11 cellular contexts compared by ENCODE assay signal in the genomic region with DNA sequence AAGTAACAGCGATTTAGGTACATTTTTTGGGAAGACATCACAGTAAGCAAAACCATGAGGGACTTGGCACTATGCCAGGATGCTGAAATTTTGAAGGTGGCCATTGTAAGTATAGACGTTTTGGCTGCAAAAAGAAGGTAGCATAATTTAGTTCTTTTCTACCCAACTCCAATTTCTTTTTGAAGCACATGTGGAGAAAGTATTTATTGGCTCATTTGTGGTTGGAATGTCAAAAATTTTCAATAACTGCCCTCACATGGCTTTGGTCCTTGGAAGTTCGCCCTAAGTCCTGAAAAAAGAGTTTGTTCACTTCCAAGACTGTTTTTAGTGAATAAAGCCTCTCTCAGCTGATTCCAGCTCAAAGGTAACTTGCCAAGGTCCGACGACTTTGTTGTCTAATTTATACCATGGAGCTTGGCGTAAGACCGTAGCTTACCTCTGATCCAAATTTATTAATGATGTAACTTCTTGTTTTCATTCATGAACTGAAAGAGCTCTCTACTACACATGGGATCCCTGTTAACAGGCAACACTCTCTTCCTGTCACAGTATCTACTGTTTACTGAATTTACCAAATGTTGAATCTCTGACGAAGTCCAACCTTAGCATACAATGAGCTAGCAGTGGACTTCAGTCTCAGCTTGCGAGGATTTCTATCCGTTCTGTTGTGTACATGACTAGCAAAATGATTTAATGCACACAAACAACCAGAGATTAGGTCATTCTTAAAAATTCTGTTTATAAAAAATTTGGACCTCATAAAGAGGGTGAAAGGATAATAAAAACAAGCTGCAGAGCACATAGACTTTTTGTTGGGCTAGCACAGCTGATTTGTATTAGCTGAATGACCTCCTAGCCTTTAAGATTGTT. TPM values are rescaled to one million over a fixed set of nuclear protein-coding genes. Genes with fewer than 3 reads are reported as not detected.
A peak's percentile ranks its signal among the peaks of the same experiment; 100 is the strongest.
DNase-seq lines count a peak whose midpoint lies in the region; ATAC-seq, FAIRE-seq and TF ChIP-seq lines count a peak whose summit lies in the region.
"Had no signal": no experiment of that assay in that cellular context is flagged by ENCODE, and none has a peak within 500 bp of the region (broad histone marks: within the 10 kb centered on the region; RNA-seq: fewer than 3 reads in every experiment).

No MANE protein-coding gene starts in this region.

- peak overlapping the region; percentile 53 for H3K4me2 ChIP-seq in hepatocyte

- no peak for DNase-seq in H54 (ENCODE audit: insufficient read length, low spot score)
- DNase-seq in astrocyte of the spinal cord (ENCODE audit: low read depth, low spot score) = peak; percentile 74
- DNase-seq in hepatocyte (ENCODE audit: low spot score) = peak; percentile 58
- DNase-seq in smooth muscle cell of the brain vasculature (ENCODE audit: low read depth, low spot score) = peak; percentile 36
- DNase-seq in iPS-NIHi11 (ENCODE audit: low spot score) = no peak
- DNase-seq in activated CD4-positive, alpha-beta T cell treated with anti-CD3 and anti-CD28 coated beads for 48 hours = no peak
- DNase-seq: activated CD8-positive, alpha-beta memory T cell treated with anti-CD3 and anti-CD28 coated beads, Interleukin-2, amount 50 U/mL, for 48 hours; foreskin melanocyte; NCI-H2029 had no signal

- in situ Hi-C loops in astrocyte of the spinal cord (cut with HindIII; ENCODE audit: low sequenced_read_pairs) = no loop called here

- no peaks in the 10 kb centered on the region for H3K36me3 ChIP-seq in hepatocyte (replicated peaks; ENCODE audit: insufficient read depth, low read depth)

- ATAC-seq in HG02852 (IDR thresholded peaks at IDR 0.05; ENCODE audit: unreplicated experiment) (no peak), HG03139 (IDR thresholded peaks at IDR 0.05; ENCODE audit: unreplicated experiment) (no peak)

- peak; percentile 53 for FAIRE-seq in H54 (lab: Jason Lieb, UNC)

- H3K27ac ChIP-seq in hepatocyte = peak overlapping the region; percentile 77

- H3K79me2 ChIP-seq in hepatocyte = no peaks in the 10 kb centered on the region

- TF ChIP-seq POLR2A in H54 (IDR thresholded peaks at IDR 0.05; ENCODE audit: low read depth, low read length) = no peak

- no peaks in the 10 kb centered on the region for H3K9me2 ChIP-seq in hepatocyte (replicated peaks; ENCODE audit: insufficient read depth)

- H3K4me1 ChIP-seq in hepatocyte (ENCODE audit: insufficient read depth) = peaks cover 38% of the 10 kb centered on the region

- WGBS in hepatocyte (ENCODE audit: low lambda C conversion rate, missing lambda C conversion rate) = 44% methylated on average over 10 of the region's 10 CpGs

- H2AFZ ChIP-seq in hepatocyte = no peak overlapping the region

- H4K20me1 ChIP-seq in hepatocyte (ENCODE audit: insufficient read depth, poor library complexity, severe bottlenecking) = no peaks in the 10 kb centered on the region

- TF ChIP-seq CTCF in astrocyte of the spinal cord (IDR thresholded peaks at IDR 0.05; ENCODE audit: low read depth, low read length) (no peak), hepatocyte (IDR thresholded peaks at IDR 0.05; ENCODE audit: poor library complexity) (no peak)

- no peak overlapping the region for H3K4me3 ChIP-seq in astrocyte of the spinal cord (ENCODE audit: low read depth, low read length)
- no peak overlapping the region for H3K4me3 ChIP-seq in hepatocyte

- no peaks in the 10 kb centered on the region for H3K27me3 ChIP-seq in hepatocyte

- H3K9me3 ChIP-seq in hepatocyte (ENCODE audit: low read depth) = no peaks in the 10 kb centered on the region

RNA-seq across cellular contexts. Expression of a gene that starts 49.0 kb away (rescaled TPM):
- total RNA-seq in hepatocyte = 17.1 and 19.2 TPM in 2 replicates
- polyA plus RNA-seq in hepatocyte = 16.9 and 17.1 TPM in 2 replicates

Comparison
In these comparisons a context has a peak if more than half of its experiments do, and no peak if none do; other contexts are left out.
1. DNase-seq: peak in astrocyte of the spinal cord (single experiment), hepatocyte (single experiment) and smooth muscle cell of the brain vasculature (single experiment); none in H54 (single experiment), iPS-NIHi11 (single experiment) and activated CD4-positive, alpha-beta T cell treated with anti-CD3 and anti-CD28 coated beads for 48 hours (single experiment).